Comparison of ENCODE assay signal across 20 cellular contexts in genomic region chr1:203229471-203230178, GRCh38. TPM values are rescaled to one million over a fixed set of nuclear protein-coding genes. Genes with fewer than 3 reads are reported as not detected.
"Had no signal": no experiment of that assay in that cellular context is flagged by ENCODE, and none has a peak within 500 bp of the region (broad histone marks: within the 10 kb centered on the region; RNA-seq: fewer than 3 reads in every experiment).

Gene CHIT1, minus strand, starts transcription at chr1:203229673. Its CDS starts 37 bp downstream, at chr1:203229636.

- H3K4me1 ChIP-seq: esophagus muscularis mucosa, foreskin keratinocyte, right lobe of liver had no signal

- H3K27ac Mint-ChIP-seq: activated CD4-positive, alpha-beta T cell treated with anti-CD3 and anti-CD28 coated beads, Interleukin-2, amount 10 ng/mL, durations not matched to agents 7 days and 5 days; activated naive CD8-positive, alpha-beta T cell treated with anti-CD3 and anti-CD28 coated beads for 36 hours; activated T-cell treated with anti-CD3 and anti-CD28 coated beads, Interleukin-2, amount 50 U/mL, for 72 hours; brain; nephron progenitor cell; T-helper 2 cell treated with Interferon-gamma antibody and Interleukin-4, amounts not matched to agents 5 μg/mL and 100 μg/mL, for 36 hours had no signal

- H3K4me3 ChIP-seq: coronary artery, esophagus muscularis mucosa, right lobe of liver had no signal

- H3K27ac ChIP-seq: coronary artery, esophagus muscularis mucosa, foreskin keratinocyte, right lobe of liver had no signal

- H3K4me3 Mint-ChIP-seq: activated CD4-positive, alpha-beta T cell treated with anti-CD3 and anti-CD28 coated beads, Interleukin-2, amount 10 ng/mL, durations not matched to agents 7 days and 5 days; activated naive CD8-positive, alpha-beta T cell treated with anti-CD3 and anti-CD28 coated beads for 36 hours; activated T-cell treated with anti-CD3 and anti-CD28 coated beads, Interleukin-2, amount 50 U/mL, for 72 hours; brain; nephron progenitor cell; stimulated activated naive CD8-positive, alpha-beta T cell treated with anti-CD3 and anti-CD28 coated beads, Interleukin-15, amount 100 ng/mL, for 72 hours; T-helper 2 cell treated with Interferon-gamma antibody and Interleukin-4, amounts not matched to agents 5 μg/mL and 100 μg/mL, for 36 hours had no signal

- H3K27me3 ChIP-seq: right lobe of liver had no signal

- H3K36me3 ChIP-seq: esophagus muscularis mucosa, right lobe of liver had no signal

- DNase-seq: activated CD4-positive, alpha-beta T cell treated with anti-CD3 and anti-CD28 coated beads, Interleukin-2, amount 10 ng/mL, durations not matched to agents 7 days and 5 days; activated CD8-positive, alpha-beta memory T cell treated with anti-CD3 and anti-CD28 coated beads, Interleukin-2, amount 50 U/mL, for 48 hours; activated gamma-delta T cell treated with Interleukin-2 at 50 U/mL for 16 hours; activated naive CD8-positive, alpha-beta T cell treated with anti-CD3 and anti-CD28 coated beads for 36 hours; activated T-cell treated with anti-CD3 and anti-CD28 coated beads, Interleukin-2, amount 50 U/mL, for 72 hours; central memory CD4-positive, alpha-beta T cell; effector CD4-positive, alpha-beta T cell; foreskin keratinocyte; glutamatergic neuron; hypothalamus; kidney glomerular epithelial cell; nephron progenitor cell; right lobe of liver; stimulated activated naive CD8-positive, alpha-beta T cell treated with anti-CD3 and anti-CD28 coated beads, Interleukin-15, amount 100 ng/mL, for 72 hours had no signal

- H3K36me3 Mint-ChIP-seq: brain had no signal

- ATAC-seq: activated T-cell treated with anti-CD3 and anti-CD28 coated beads, Interleukin-2, amount 50 U/mL, for 72 hours; foreskin keratinocyte; stimulated activated naive CD8-positive, alpha-beta T cell treated with anti-CD3 and anti-CD28 coated beads, Interleukin-15, amount 100 ng/mL, for 72 hours had no signal

- H3K9me3 ChIP-seq: right lobe of liver had no signal

- H3K4me1 Mint-ChIP-seq: activated CD4-positive, alpha-beta T cell treated with anti-CD3 and anti-CD28 coated beads, Interleukin-2, amount 10 ng/mL, durations not matched to agents 7 days and 5 days; activated naive CD8-positive, alpha-beta T cell treated with anti-CD3 and anti-CD28 coated beads for 36 hours; brain; nephron progenitor cell; stimulated activated naive CD8-positive, alpha-beta T cell treated with anti-CD3 and anti-CD28 coated beads, Interleukin-15, amount 100 ng/mL, for 72 hours had no signal

RNA-seq across cellular contexts. Expression of gene CHIT1, which starts in this region (rescaled TPM):
- total RNA-seq: foreskin keratinocyte, pulmonary artery endothelial cell had no signal
- polyA plus RNA-seq: foreskin keratinocyte, urinary bladder had no signal
